Comparison of ENCODE assay signal across 9 cellular contexts in genomic region chr5:138339464-138339863, GRCh38. TPM values are rescaled to one million over a fixed set of nuclear protein-coding genes. Genes with fewer than 3 reads are reported as not detected.
DNase-seq lines count a peak whose midpoint lies in the region; ATAC-seq, FAIRE-seq and TF ChIP-seq lines count a peak whose summit lies in the region.
"Had no signal": no experiment of that assay in that cellular context is flagged by ENCODE, and none has a peak within 500 bp of the region (broad histone marks: within the 10 kb centered on the region; RNA-seq: fewer than 3 reads in every experiment).

No MANE protein-coding gene starts in this region.

- H3K36me3 Mint-ChIP-seq in activated T-cell treated with anti-CD3 and anti-CD28 coated beads, Interleukin-2, amount 50 U/mL, for 4 hours (ENCODE audit: insufficient read depth): peaks cover 12% of the 10 kb centered on the region
- H3K36me3 Mint-ChIP-seq in activated naive CD8-positive, alpha-beta T cell: no peaks in the 10 kb centered on the region

- WGBS in tibial nerve, 2 donors: 28 to 32% methylated on average over 2 of the region's 2 CpGs

- no peaks in the 10 kb centered on the region for H3K27me3 Mint-ChIP-seq in activated T-cell treated with anti-CD3 and anti-CD28 coated beads, Interleukin-2, amount 50 U/mL, for 4 hours (ENCODE audit: low read depth)
- H3K27me3 Mint-ChIP-seq in activated naive CD8-positive, alpha-beta T cell: no peaks in the 10 kb centered on the region

- H3K27ac ChIP-seq in kidney (ENCODE audit: low read depth in 2 of 2, low read length in 2 of 2): peak overlapping the region in 1 of 2 donors; percentile 99
- peak overlapping the region; percentile 90 to 99 (median 97) for H3K27ac ChIP-seq in tibial nerve

- peak overlapping the region; percentile 93 for H3K27ac Mint-ChIP-seq in activated naive CD8-positive, alpha-beta T cell

- no peak for ATAC-seq in activated T-cell treated with anti-CD3 and anti-CD28 coated beads, Interleukin-2, amount 50 U/mL, for 4 hours
- no peak for ATAC-seq in GM21381 (IDR thresholded peaks at IDR 0.05; ENCODE audit: unreplicated experiment)
- no peak for ATAC-seq in GM18517 (IDR thresholded peaks at IDR 0.05; ENCODE audit: unreplicated experiment)

- peaks cover 35% of the 10 kb centered on the region for H3K4me1 Mint-ChIP-seq in activated T-cell treated with anti-CD3 and anti-CD28 coated beads, Interleukin-2, amount 50 U/mL, for 4 hours (ENCODE audit: low read depth)
- H3K4me1 Mint-ChIP-seq in activated naive CD8-positive, alpha-beta T cell (ENCODE audit: low read depth): peaks cover 38% of the 10 kb centered on the region

- H3K4me1 ChIP-seq in kidney (ENCODE audit: control insufficient read depth in 1 of 2, insufficient read depth in 1 of 2, low read depth in 1 of 2, low read length in 2 of 2): peaks cover 6 to 11% of the 10 kb centered on the region in 2 donors
- peaks cover 0 to 35% (median 13%) of the 10 kb centered on the region in 4 donors for H3K4me1 ChIP-seq in tibial nerve

- FAIRE-seq in kidney (lab: Jason Lieb, UNC): no peak
- FAIRE-seq: G401.6 had no signal

- no peak for TF ChIP-seq CTCF in kidney (IDR thresholded peaks at IDR 0.05; ENCODE audit: borderline replicate concordance, extremely low read depth, insufficient read depth)
- TF ChIP-seq CTCF in tibial nerve (IDR thresholded peaks at IDR 0.05): no peak

- H3K4me3 ChIP-seq in kidney (ENCODE audit: low read length in 2 of 2) (peak overlapping the region; percentile 94 to 96), tibial nerve (peak overlapping the region; percentile 66 to 92 (median 78))

- no peak for DNase-seq in activated T-cell treated with anti-CD3 and anti-CD28 coated beads, Interleukin-2, amount 50 U/mL, for 4 hours
- DNase-seq in activated T-cell treated with anti-CD3 and anti-CD28 coated beads for 4 hours (no peak), kidney (no peak), tibial nerve (ENCODE audit: low spot score in 2 of 2) (no peak), NCI-H1930 (lab: John Stamatoyannopoulos, UW) (no peak)

- H3K9me3 Mint-ChIP-seq in activated T-cell treated with anti-CD3 and anti-CD28 coated beads, Interleukin-2, amount 50 U/mL, for 4 hours: no peaks in the 10 kb centered on the region
- no peaks in the 10 kb centered on the region for H3K9me3 Mint-ChIP-seq in activated naive CD8-positive, alpha-beta T cell (ENCODE audit: low read depth)

- H3K9ac ChIP-seq in kidney (ENCODE audit: low read length in 2 of 2): peak overlapping the region in 1 of 2 donors; percentile 86

- H3K4me3 Mint-ChIP-seq in activated T-cell treated with anti-CD3 and anti-CD28 coated beads, Interleukin-2, amount 50 U/mL, for 4 hours: peak overlapping the region; percentile 89
- peak overlapping the region; percentile 93 for H3K4me3 Mint-ChIP-seq in activated naive CD8-positive, alpha-beta T cell

- intact Hi-C loops in kidney (cut with DNase I): no loop called here

- H3K27me3 ChIP-seq in tibial nerve: no peaks in the 10 kb centered on the region

- no peak for TF ChIP-seq EP300 in tibial nerve (IDR thresholded peaks at IDR 0.05)

- no peak for TF ChIP-seq POLR2A in tibial nerve (IDR thresholded peaks at IDR 0.05)

- H3K36me3 ChIP-seq in kidney (ENCODE audit: control insufficient read depth in 1 of 2, insufficient read depth in 2 of 2, low read length in 2 of 2) (peaks cover 5 to 6% of the 10 kb centered on the region in 2 donors), tibial nerve (peaks cover 0 to 34% (median 0%) of the 10 kb centered on the region in 3 donors)

- H3K9me3 ChIP-seq in kidney (ENCODE audit: control insufficient read depth in 1 of 2, low read length in 2 of 2): no peaks in the 10 kb centered on the region
- H3K9me3 ChIP-seq in tibial nerve: no peaks in the 10 kb centered on the region

RNA-seq across cellular contexts. Expression of gene FAM53C, which starts 1.4 kb away (rescaled TPM):
- 10 to 100 TPM; 22.2 to 25.6 (median 25.4) TPM for total RNA-seq in activated T-cell treated with anti-CD3 and anti-CD28 coated beads, Interleukin-2, amount 50 U/mL, for 4 hours
- total RNA-seq in kidney (18.9 TPM), tibial nerve (10 to 100 TPM; 15.5 to 39.1 (median 21.6) TPM)
- 8.1 TPM for polyA plus RNA-seq in kidney (ENCODE audit: insufficient read depth, low read depth, low replicate concordance)

RNA-seq across cellular contexts. Expression of gene CDC25C, which starts 7.9 kb away (rescaled TPM):
- 1 to 10 TPM in 2 of 3 donors, under 1 TPM in 1; 0.69 to 1.3 (median 1.2) TPM for total RNA-seq in activated T-cell treated with anti-CD3 and anti-CD28 coated beads, Interleukin-2, amount 50 U/mL, for 4 hours
- total RNA-seq in kidney: 0.25 TPM
- polyA plus RNA-seq in kidney (ENCODE audit: insufficient read depth, low read depth, low replicate concordance): not detected
- total RNA-seq in tibial nerve: under 1 TPM in 1 of 4 donors, not detected in 3; 0.60 TPM

RNA-seq across cellular contexts. Expression of gene KDM3B, which starts 13.0 kb away (rescaled TPM):
- 10 to 100 TPM; 33.6 to 35.6 (median 34.4) TPM for total RNA-seq in activated T-cell treated with anti-CD3 and anti-CD28 coated beads, Interleukin-2, amount 50 U/mL, for 4 hours
- total RNA-seq in kidney: 69.6 TPM
- 18.5 TPM for polyA plus RNA-seq in kidney (ENCODE audit: insufficient read depth, low read depth, low replicate concordance)
- 10 to 100 TPM; 62.7 to 65.3 (median 62.9) TPM for total RNA-seq in tibial nerve
